ENCODE assay signal across 1 cellular context in the genomic region with DNA sequence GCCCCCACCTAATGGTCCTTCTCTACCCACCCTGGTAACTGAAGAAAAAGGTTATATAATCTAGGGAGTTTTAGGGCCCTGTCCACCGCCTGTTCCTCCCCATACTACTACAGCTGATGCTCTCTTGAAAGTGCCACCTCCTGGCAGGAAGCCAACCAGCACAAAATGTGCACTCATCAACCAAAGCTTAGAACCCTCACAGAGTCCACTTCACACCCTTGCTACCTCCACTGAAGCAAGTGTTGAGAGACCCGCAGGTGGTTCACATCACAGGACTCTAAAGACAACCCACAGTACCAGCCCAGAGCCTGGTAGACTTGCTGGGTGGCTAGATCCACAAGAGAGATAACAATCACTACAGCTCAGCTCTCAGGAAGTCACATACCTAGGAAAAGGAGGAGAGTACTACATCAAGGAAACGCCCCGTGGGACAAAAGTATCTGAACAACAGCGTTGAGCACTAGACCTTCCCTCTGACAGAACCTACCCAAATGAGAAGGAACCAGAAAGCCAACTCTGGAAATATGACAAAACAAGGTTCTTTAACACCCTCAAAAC.
TF ChIP-seq lines count a peak whose summit lies in the region.

No MANE protein-coding gene starts in this region.

TF ChIP-seq in IMR-90, 13 proteins besides CTCF, POLR2A, EP300 and RAD21:
- TF ChIP-seq, protein P1, sequence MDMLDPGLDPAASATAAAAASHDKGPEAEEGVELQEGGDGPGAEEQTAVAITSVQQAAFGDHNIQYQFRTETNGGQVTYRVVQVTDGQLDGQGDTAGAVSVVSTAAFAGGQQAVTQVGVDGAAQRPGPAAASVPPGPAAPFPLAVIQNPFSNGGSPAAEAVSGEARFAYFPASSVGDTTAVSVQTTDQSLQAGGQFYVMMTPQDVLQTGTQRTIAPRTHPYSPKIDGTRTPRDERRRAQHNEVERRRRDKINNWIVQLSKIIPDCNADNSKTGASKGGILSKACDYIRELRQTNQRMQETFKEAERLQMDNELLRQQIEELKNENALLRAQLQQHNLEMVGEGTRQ (IDR thresholded peaks at IDR 0.05; ENCODE audit: low read depth, low read length) = no peak
- TF ChIP-seq BHLHE40 (IDR thresholded peaks at IDR 0.05; ENCODE audit: low read depth, low read length) (no peak), MXI1 (IDR thresholded peaks at IDR 0.05; ENCODE audit: borderline replicate concordance, low read depth, low read length) (no peak), FOS (IDR thresholded peaks at IDR 0.05; ENCODE audit: low read depth, low read length) (no peak), RCOR1 (IDR thresholded peaks at IDR 0.05; ENCODE audit: insufficient replicate concordance, low read length) (no peak), CHD1 (IDR thresholded peaks at IDR 0.05; ENCODE audit: low read depth, low read length) (no peak), NFE2L2 (IDR thresholded peaks at IDR 0.05; ENCODE audit: low read depth, low read length) (no peak), MAFK (IDR thresholded peaks at IDR 0.05; ENCODE audit: low read depth, low read length) (no peak), SMC3 (IDR thresholded peaks at IDR 0.05; ENCODE audit: low read depth, low read length) (no peak), RFX5 (IDR thresholded peaks at IDR 0.05; ENCODE audit: low read depth, low read length) (no peak), MAZ (IDR thresholded peaks at IDR 0.05; ENCODE audit: borderline replicate concordance, low read depth, low read length) (no peak), CEBPB (IDR thresholded peaks at IDR 0.05; ENCODE audit: low read depth, low read length) (no peak)
- TF ChIP-seq, protein P2, sequence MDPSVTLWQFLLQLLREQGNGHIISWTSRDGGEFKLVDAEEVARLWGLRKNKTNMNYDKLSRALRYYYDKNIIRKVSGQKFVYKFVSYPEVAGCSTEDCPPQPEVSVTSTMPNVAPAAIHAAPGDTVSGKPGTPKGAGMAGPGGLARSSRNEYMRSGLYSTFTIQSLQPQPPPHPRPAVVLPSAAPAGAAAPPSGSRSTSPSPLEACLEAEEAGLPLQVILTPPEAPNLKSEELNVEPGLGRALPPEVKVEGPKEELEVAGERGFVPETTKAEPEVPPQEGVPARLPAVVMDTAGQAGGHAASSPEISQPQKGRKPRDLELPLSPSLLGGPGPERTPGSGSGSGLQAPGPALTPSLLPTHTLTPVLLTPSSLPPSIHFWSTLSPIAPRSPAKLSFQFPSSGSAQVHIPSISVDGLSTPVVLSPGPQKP (IDR thresholded peaks at IDR 0.05; ENCODE audit: borderline replicate concordance, low read depth, low read length) = no peak
